25 cellular contexts compared by ENCODE assay signal in the genomic region with DNA sequence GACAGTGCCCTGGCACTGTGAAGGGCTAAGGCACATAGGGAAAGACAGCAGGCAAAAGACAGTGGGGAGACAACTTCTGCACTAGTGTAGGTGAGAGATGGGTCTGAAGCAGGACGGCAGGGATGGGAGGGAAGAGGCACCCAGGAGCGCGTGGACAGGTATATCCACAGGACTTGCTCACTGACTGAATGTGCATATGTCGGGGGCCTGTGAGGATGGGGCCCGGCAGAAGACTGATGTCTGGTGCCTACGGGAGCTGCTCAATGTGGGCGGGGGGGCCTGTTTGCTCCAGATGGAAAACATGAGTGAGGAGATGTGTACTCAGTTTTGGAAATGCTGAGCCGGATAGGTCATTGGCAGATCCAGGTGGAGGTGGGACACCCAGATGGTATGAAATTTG.
"Had no signal": no experiment of that assay in that cellular context is flagged by ENCODE, and none has a peak within 500 bp of the region (broad histone marks: within the 10 kb centered on the region; RNA-seq: fewer than 3 reads in every experiment).

No MANE protein-coding gene starts in this region.

- H3K4me1 ChIP-seq: psoas muscle, right lobe of liver, sigmoid colon, suprapubic skin, testis, tibial artery, upper lobe of left lung, vagina had no signal

- DNase-seq: naive thymus-derived CD8-positive, alpha-beta T cell; nephron progenitor cell; nucleus accumbens; pancreas; psoas muscle; right cardiac atrium; right lobe of liver; sigmoid colon; small intestine; stimulated activated CD4-positive, alpha-beta T cell treated with anti-CD3 and anti-CD28 coated beads, Interleukin-15, amount 100 ng/mL, for 24 hours; stimulated activated CD4-positive, alpha-beta T cell treated with anti-CD3 and anti-CD28 coated beads, Interleukin-2, amount 100 ng/mL, for 24 hours; stimulated activated CD4-positive, alpha-beta T cell treated with anti-CD3 and anti-CD28 coated beads, Interleukin-2, amount 100 ng/mL, for 48 hours; stimulated activated CD4-positive, alpha-beta T cell treated with anti-CD3 and anti-CD28 coated beads, Interleukin-4, amount 100 ng/mL, for 24 hours; stimulated activated naive B cell treated with anti-CD40 and anti-IgM and Interleukin-4, amounts not matched to agents 10 μg/mL and 1 μg/mL and 100 μg/mL, for 72 hours; stimulated activated naive CD8-positive, alpha-beta T cell treated with anti-CD3 and anti-CD28 coated beads, Interleukin-15, amount 100 ng/mL, for 72 hours; stimulated activated naive CD8-positive, alpha-beta T cell treated with anti-CD3 and anti-CD28 coated beads, Interleukin-15, Interleukin-2, amounts not matched to agents 100 U/mL and 50 U/mL, for 24 hours; substantia nigra; testis; tibial artery; transverse colon; upper lobe of left lung had no signal

- H3K9me3 ChIP-seq: neutrophil, pancreas, right lobe of liver, suprapubic skin, testis, tibial artery, transverse colon, upper lobe of left lung, vagina had no signal

- H3K4me3 ChIP-seq: pancreas, psoas muscle, right lobe of liver, sigmoid colon, suprapubic skin, testis, tibial artery, transverse colon, upper lobe of left lung, vagina had no signal

- H3K27ac ChIP-seq: neutrophil, pancreas, psoas muscle, right lobe of liver, sigmoid colon, suprapubic skin, testis, tibial artery, transverse colon, upper lobe of left lung, vagina had no signal

- FAIRE-seq: pancreas, small intestine, urothelium cell line had no signal

- H3K36me3 ChIP-seq: neutrophil, pancreas, right lobe of liver, sigmoid colon, suprapubic skin, tibial artery, transverse colon, upper lobe of left lung, vagina had no signal

- H3K27me3 ChIP-seq: neutrophil, pancreas, right lobe of liver, sigmoid colon, suprapubic skin, testis, tibial artery, transverse colon, upper lobe of left lung, vagina had no signal
